Comparison of ENCODE assay signal across 15 cellular contexts in genomic region chr11:93519179-93519578, GRCh38. TPM values are rescaled to one million over a fixed set of nuclear protein-coding genes. Genes with fewer than 3 reads are reported as not detected.
A peak's percentile ranks its signal among the peaks of the same experiment; 100 is the strongest.
DNase-seq lines count a peak whose midpoint lies in the region; ATAC-seq lines count a peak whose summit lies in the region.
"Had no signal": no experiment of that assay in that cellular context is flagged by ENCODE, and none has a peak within 500 bp of the region (broad histone marks: within the 10 kb centered on the region; RNA-seq: fewer than 3 reads in every experiment).

No MANE protein-coding gene starts in this region.

- no peaks in the 10 kb centered on the region for H3K9me3 Mint-ChIP-seq in stimulated activated naive B cell treated with anti-CD40 and anti-IgM and Interleukin-4, amounts not matched to agents 10 μg/mL and 1 μg/mL and 100 μg/mL, for 72 hours
- no peaks in the 10 kb centered on the region for H3K9me3 Mint-ChIP-seq in activated T-helper 2 cell treated with anti-CD3 and anti-CD28 coated beads, Interferon-gamma antibody, Interleukin-2, Interleukin-4, amounts not matched to agents 10 μg/mL and 5 μg/mL and 100 μg/mL, durations not matched to agents 14 hours and 24 hours and 36 hours
- H3K9me3 Mint-ChIP-seq: activated naive CD4-positive, alpha-beta T cell treated with anti-CD3 and anti-CD28 coated beads for 36 hours; mesothelial cell of epicardium had no signal

- peaks cover 18 to 30% of the 10 kb centered on the region in 2 donors for H3K4me1 Mint-ChIP-seq in stimulated activated naive B cell treated with anti-CD40 and anti-IgM and Interleukin-4, amounts not matched to agents 10 μg/mL and 1 μg/mL and 100 μg/mL, for 72 hours
- peaks cover 63% of the 10 kb centered on the region for H3K4me1 Mint-ChIP-seq in activated T-helper 2 cell treated with anti-CD3 and anti-CD28 coated beads, Interferon-gamma antibody, Interleukin-2, Interleukin-4, amounts not matched to agents 10 μg/mL and 5 μg/mL and 100 μg/mL, durations not matched to agents 14 hours and 24 hours and 36 hours (ENCODE audit: low read depth)

- H3K4me3 Mint-ChIP-seq in stimulated activated naive B cell treated with anti-CD40 and anti-IgM and Interleukin-4, amounts not matched to agents 10 μg/mL and 1 μg/mL and 100 μg/mL, for 72 hours = no peak overlapping the region
- H3K4me3 Mint-ChIP-seq in activated T-helper 2 cell treated with anti-CD3 and anti-CD28 coated beads, Interferon-gamma antibody, Interleukin-2, Interleukin-4, amounts not matched to agents 10 μg/mL and 5 μg/mL and 100 μg/mL, durations not matched to agents 14 hours and 24 hours and 36 hours (ENCODE audit: low read depth) = no peak overlapping the region
- H3K4me3 Mint-ChIP-seq: activated naive CD4-positive, alpha-beta T cell treated with anti-CD3 and anti-CD28 coated beads for 36 hours; mesothelial cell of epicardium had no signal

- no peak overlapping the region for H3K27ac Mint-ChIP-seq in stimulated activated naive B cell treated with anti-CD40 and anti-IgM and Interleukin-4, amounts not matched to agents 10 μg/mL and 1 μg/mL and 100 μg/mL, for 72 hours
- H3K27ac Mint-ChIP-seq in activated T-helper 2 cell treated with anti-CD3 and anti-CD28 coated beads, Interferon-gamma antibody, Interleukin-2, Interleukin-4, amounts not matched to agents 10 μg/mL and 5 μg/mL and 100 μg/mL, durations not matched to agents 14 hours and 24 hours and 36 hours = no peak overlapping the region
- H3K27ac Mint-ChIP-seq: activated naive CD4-positive, alpha-beta T cell treated with anti-CD3 and anti-CD28 coated beads for 36 hours; mesothelial cell of epicardium had no signal

- DNase-seq in DMS79 (lab: John Stamatoyannopoulos, UW) (peak; percentile 71), NCI-H1436 (lab: John Stamatoyannopoulos, UW) (peak; percentile 48), NCI-H524 treated with DMSO at 0.1 percent for 48 hours (lab: John Stamatoyannopoulos, UW) (peak; percentile 43), cerebellum (ENCODE audit: low spot score) (peak; percentile 51)
- no peak for DNase-seq in stimulated activated naive B cell treated with anti-CD40 and anti-IgM and Interleukin-4, amounts not matched to agents 10 μg/mL and 1 μg/mL and 100 μg/mL, for 72 hours
- DNase-seq in activated T-helper 2 cell treated with anti-CD3 and anti-CD28 coated beads, Interferon-gamma antibody, Interleukin-2, Interleukin-4, amounts not matched to agents 10 μg/mL and 5 μg/mL and 100 μg/mL, durations not matched to agents 14 hours and 24 hours and 36 hours (ENCODE audit: low spot score) = no peak
- no peak for DNase-seq in effector CD8-positive, alpha-beta T cell (lab: John Stamatoyannopoulos, UW)
- DNase-seq: activated CD4-positive, alpha-beta T cell treated with anti-CD3 and anti-CD28 coated beads, Interleukin-2, amount 50 U/mL, for 1 hour; activated naive CD4-positive, alpha-beta T cell treated with anti-CD3 and anti-CD28 coated beads for 36 hours; body of pancreas; cortex of kidney; foreskin keratinocyte; NCI-H526 treated with DMSO at 0.1 percent for 48 hours; stimulated activated naive CD4-positive, alpha-beta T cell had no signal

- H3K27me3 Mint-ChIP-seq in stimulated activated naive B cell treated with anti-CD40 and anti-IgM and Interleukin-4, amounts not matched to agents 10 μg/mL and 1 μg/mL and 100 μg/mL, for 72 hours = no peaks in the 10 kb centered on the region
- no peaks in the 10 kb centered on the region for H3K27me3 Mint-ChIP-seq in activated T-helper 2 cell treated with anti-CD3 and anti-CD28 coated beads, Interferon-gamma antibody, Interleukin-2, Interleukin-4, amounts not matched to agents 10 μg/mL and 5 μg/mL and 100 μg/mL, durations not matched to agents 14 hours and 24 hours and 36 hours (ENCODE audit: low read depth)

- no peaks in the 10 kb centered on the region for H3K36me3 Mint-ChIP-seq in stimulated activated naive B cell treated with anti-CD40 and anti-IgM and Interleukin-4, amounts not matched to agents 10 μg/mL and 1 μg/mL and 100 μg/mL, for 72 hours
- H3K36me3 Mint-ChIP-seq in activated T-helper 2 cell treated with anti-CD3 and anti-CD28 coated beads, Interferon-gamma antibody, Interleukin-2, Interleukin-4, amounts not matched to agents 10 μg/mL and 5 μg/mL and 100 μg/mL, durations not matched to agents 14 hours and 24 hours and 36 hours (ENCODE audit: low read depth) = peaks cover 23% of the 10 kb centered on the region
- H3K36me3 Mint-ChIP-seq: mesothelial cell of epicardium had no signal

- intact Hi-C loops in activated T-helper 2 cell treated with anti-CD3 and anti-CD28 coated beads, Interferon-gamma antibody, Interleukin-2, Interleukin-4, amounts not matched to agents 10 μg/mL and 5 μg/mL and 100 μg/mL, durations not matched to agents 14 hours and 24 hours and 36 hours (cut with micrococcal nuclease) = no loop called here

- no peak for ATAC-seq in stimulated activated naive B cell treated with anti-CD40 and anti-IgM and Interleukin-4, amounts not matched to agents 10 μg/mL and 1 μg/mL and 100 μg/mL, for 72 hours (replicated peaks)
- ATAC-seq: body of pancreas, foreskin keratinocyte had no signal

RNA-seq across cellular contexts. Expression of gene SMCO4, which starts 24.0 kb away (rescaled TPM):
- 11.3 TPM for total RNA-seq in cerebellum
- 40.8 and 41.5 TPM in 2 replicates for total RNA-seq in activated T-helper 2 cell treated with anti-CD3 and anti-CD28 coated beads, Interferon-gamma antibody, Interleukin-2, Interleukin-4, amounts not matched to agents 10 μg/mL and 5 μg/mL and 100 μg/mL, durations not matched to agents 14 hours and 24 hours and 36 hours

Comparison
In these comparisons a context has a peak if more than half of its experiments do, and no peak if none do; other contexts are left out.
1. DNase-seq: peak in DMS79 (single experiment), NCI-H1436 (single experiment), NCI-H524 treated with DMSO at 0.1 percent for 48 hours (single experiment) and cerebellum (single experiment); none in stimulated activated naive B cell treated with anti-CD40 and anti-IgM and Interleukin-4, amounts not matched to agents 10 μg/mL and 1 μg/mL and 100 μg/mL, for 72 hours (single experiment), activated T-helper 2 cell treated with anti-CD3 and anti-CD28 coated beads, Interferon-gamma antibody, Interleukin-2, Interleukin-4, amounts not matched to agents 10 μg/mL and 5 μg/mL and 100 μg/mL, durations not matched to agents 14 hours and 24 hours and 36 hours (single experiment) and effector CD8-positive, alpha-beta T cell (single experiment).